Comparison of ENCODE assay signal across 8 cellular contexts in the genomic region with DNA sequence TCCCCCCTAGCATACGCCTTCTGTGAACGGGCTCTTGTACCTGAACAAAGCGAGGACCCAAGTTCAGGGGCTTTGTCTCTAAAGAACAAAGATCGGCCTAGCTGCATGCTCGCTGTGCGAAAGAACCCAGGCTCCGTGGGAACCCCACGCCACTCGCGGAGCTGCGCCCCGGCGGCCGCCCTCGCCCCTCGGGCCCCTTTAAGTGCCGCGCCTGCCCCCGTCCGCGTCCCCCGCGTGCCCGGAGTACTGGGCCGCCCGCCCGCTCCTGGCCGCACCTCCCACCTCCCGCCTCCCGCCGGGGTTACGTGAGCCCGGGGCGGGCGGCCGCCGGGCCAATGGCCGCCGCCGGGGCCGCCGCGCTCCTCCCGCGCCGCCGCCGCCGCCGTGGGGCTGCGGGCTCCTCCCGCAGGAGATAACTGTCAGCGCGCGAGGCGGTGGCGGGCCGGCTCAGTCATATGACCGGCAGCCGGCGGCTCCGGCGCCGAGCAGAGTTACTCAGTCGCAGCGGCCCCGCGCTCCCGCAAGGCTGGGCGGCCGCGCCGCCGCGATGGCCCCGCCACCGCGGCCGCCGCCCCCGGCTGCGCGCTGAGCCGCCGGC. TPM values are rescaled to one million over a fixed set of nuclear protein-coding genes. Genes with fewer than 3 reads are reported as not detected.
DNase-seq lines count a peak whose midpoint lies in the region; ATAC-seq and TF ChIP-seq lines count a peak whose summit lies in the region.

Gene FNIP2, plus strand, starts transcription at position 450 of the 598 bp plus-strand sequence. CDS start 187 bp downstream, outside the sequence.

- H2AFZ ChIP-seq in PC-3 (ENCODE audit: low read length) = peak within 1 kb of the TSS; percentile 86
- H2AFZ ChIP-seq in fibroblast of lung (ENCODE audit: low read length) = peak within 1 kb of the TSS; percentile 81

- no peaks in the 10 kb centered on the region for H3K36me3 ChIP-seq in Caco-2 (ENCODE audit: control insufficient read depth, insufficient read depth, low read length)
- no peaks in the 10 kb centered on the region for H3K36me3 ChIP-seq in PC-3 (ENCODE audit: low read depth, low read length)
- no peaks in the 10 kb centered on the region for H3K36me3 ChIP-seq in fibroblast of lung (ENCODE audit: control insufficient read depth, insufficient read depth, low read length)
- peaks cover 0 to 5% (median 0%) of the 10 kb centered on the region in 3 experiments for H3K36me3 ChIP-seq in naive thymus-derived CD4-positive, alpha-beta T cell (ENCODE audit: control insufficient read depth in 2 of 3, insufficient read depth in 3 of 3, low read length in 3 of 3)

- H3K4me3 ChIP-seq in Caco-2 (ENCODE audit: low read depth, low read length) (peak within 1 kb of the TSS; percentile 90), PC-3 (ENCODE audit: low read length) (peak within 1 kb of the TSS; percentile 96), fibroblast of lung (replicated peaks in 1 of 4; ENCODE audit: control extremely low read depth in 1 of 4, insufficient read depth in 1 of 4, low read depth in 3 of 4, low read length in 4 of 4) (peak within 1 kb of the TSS; percentile 75 to 92 (median 84))
- peak within 1 kb of the TSS; percentile 68 for H3K4me3 ChIP-seq in naive thymus-derived CD4-positive, alpha-beta T cell (ENCODE audit: low read length)

- H3K27ac ChIP-seq in PC-3 (ENCODE audit: low read length) (0 out of 2 replicates have a peak within 1 kb of the TSS, but pooled peaks have one; percentile 10), fibroblast of lung (ENCODE audit: insufficient read depth, low read length) (peak within 1 kb of the TSS; percentile 81)
- H3K27ac ChIP-seq in naive thymus-derived CD4-positive, alpha-beta T cell (ENCODE audit: low read depth, low read length) = peak within 1 kb of the TSS; percentile 80

- H3K4me2 ChIP-seq in PC-3 (ENCODE audit: low read length) = peak within 1 kb of the TSS; percentile 87
- peak within 1 kb of the TSS; percentile 90 for H3K4me2 ChIP-seq in fibroblast of lung (ENCODE audit: extremely low read depth, insufficient read depth, low read length)

- intact Hi-C loops in Caco-2 (cut with micrococcal nuclease; ENCODE audit: unreplicated experiment) = loop anchor here (1.0 to 5.0 kb wide), 6 partner anchors 8 to 83 kb away; partner anchors contain the start of gene PPID
- intact Hi-C loops in PC-3 (cut with micrococcal nuclease) = loop anchor here (5.0 kb wide), 1 partner anchor 36 kb away; no protein-coding TSS in a partner anchor
- intact Hi-C loops in activated T-helper 1 cell treated with anti-CD3 and anti-CD28 coated beads, Interleukin-12 subunit alpha, Interleukin-12 subunit beta, Interleukin-2, Interleukin-4 antibody, amounts not matched to agents 30 ng/mL and 10 ng/mL and 1 ng/mL, durations not matched to agents 14 hours and 24 hours and 36 hours (cut with micrococcal nuclease) = loop anchor here (1.0 to 5.0 kb wide), 9 partner anchors 10 to 438 kb away; partner anchors contain the start of gene ETFDH
- intact Hi-C loops in naive thymus-derived CD4-positive, alpha-beta T cell (cut with micrococcal nuclease) = loop anchor here (1.0 to 2.0 kb wide), 11 partner anchors 10 to 438 kb away; partner anchors contain the start of genes ETFDH (in 2 of the 2), PPID (in 2 of the 2) and RAPGEF2 (in 1 of the 2)

- H3K27ac Mint-ChIP-seq in Caco-2 (ENCODE audit: unreplicated experiment) = peak within 1 kb of the TSS; percentile 73
- H3K27ac Mint-ChIP-seq in activated T-helper 1 cell treated with anti-CD3 and anti-CD28 coated beads, Interleukin-12 subunit alpha, Interleukin-12 subunit beta, Interleukin-2, Interleukin-4 antibody, amounts not matched to agents 30 ng/mL and 10 ng/mL and 1 ng/mL, durations not matched to agents 14 hours and 24 hours and 36 hours = peak within 1 kb of the TSS; percentile 98
- peak within 1 kb of the TSS; percentile 90 to 99 (median 98) for H3K27ac Mint-ChIP-seq in naive thymus-derived CD4-positive, alpha-beta T cell
- peak within 1 kb of the TSS; percentile 85 for H3K27ac Mint-ChIP-seq in stimulated activated memory B cell treated with anti-CD40 and anti-IgM and Interleukin-4, amounts not matched to agents 10 μg/mL and 1 μg/mL and 100 μg/mL, for 72 hours

- no peaks in the 10 kb centered on the region for H3K27me3 Mint-ChIP-seq in Caco-2 (ENCODE audit: insufficient read depth, unreplicated experiment)
- H3K27me3 Mint-ChIP-seq in activated T-helper 1 cell treated with anti-CD3 and anti-CD28 coated beads, Interleukin-12 subunit alpha, Interleukin-12 subunit beta, Interleukin-2, Interleukin-4 antibody, amounts not matched to agents 30 ng/mL and 10 ng/mL and 1 ng/mL, durations not matched to agents 14 hours and 24 hours and 36 hours (ENCODE audit: insufficient read depth) = peaks cover 2% of the 10 kb centered on the region
- H3K27me3 Mint-ChIP-seq in naive thymus-derived CD4-positive, alpha-beta T cell = peaks cover 0 to 5% (median 0%) of the 10 kb centered on the region in 5 donors
- H3K27me3 Mint-ChIP-seq in stimulated activated memory B cell treated with anti-CD40 and anti-IgM and Interleukin-4, amounts not matched to agents 10 μg/mL and 1 μg/mL and 100 μg/mL, for 72 hours = peaks cover 76% of the 10 kb centered on the region

- H3K9me3 Mint-ChIP-seq in Caco-2 (ENCODE audit: unreplicated experiment) = no peaks in the 10 kb centered on the region
- H3K9me3 Mint-ChIP-seq in activated T-helper 1 cell treated with anti-CD3 and anti-CD28 coated beads, Interleukin-12 subunit alpha, Interleukin-12 subunit beta, Interleukin-2, Interleukin-4 antibody, amounts not matched to agents 30 ng/mL and 10 ng/mL and 1 ng/mL, durations not matched to agents 14 hours and 24 hours and 36 hours = no peaks in the 10 kb centered on the region
- peaks cover 0 to 2% (median 0%) of the 10 kb centered on the region in 11 donors for H3K9me3 Mint-ChIP-seq in naive thymus-derived CD4-positive, alpha-beta T cell
- no peaks in the 10 kb centered on the region for H3K9me3 Mint-ChIP-seq in stimulated activated memory B cell treated with anti-CD40 and anti-IgM and Interleukin-4, amounts not matched to agents 10 μg/mL and 1 μg/mL and 100 μg/mL, for 72 hours

- H3K4me3 Mint-ChIP-seq in Caco-2 (ENCODE audit: unreplicated experiment) = peak within 1 kb of the TSS; percentile 95
- H3K4me3 Mint-ChIP-seq in activated T-helper 1 cell treated with anti-CD3 and anti-CD28 coated beads, Interleukin-12 subunit alpha, Interleukin-12 subunit beta, Interleukin-2, Interleukin-4 antibody, amounts not matched to agents 30 ng/mL and 10 ng/mL and 1 ng/mL, durations not matched to agents 14 hours and 24 hours and 36 hours = peak within 1 kb of the TSS; percentile 100
- peak within 1 kb of the TSS; percentile 92 to 100 (median 99) for H3K4me3 Mint-ChIP-seq in naive thymus-derived CD4-positive, alpha-beta T cell
- H3K4me3 Mint-ChIP-seq in stimulated activated memory B cell treated with anti-CD40 and anti-IgM and Interleukin-4, amounts not matched to agents 10 μg/mL and 1 μg/mL and 100 μg/mL, for 72 hours = peak within 1 kb of the TSS; percentile 95

- peaks cover 40% of the 10 kb centered on the region for H3K79me2 ChIP-seq in PC-3 (ENCODE audit: low read length)
- H3K79me2 ChIP-seq in fibroblast of lung (ENCODE audit: control insufficient read depth, insufficient read depth, low read length) = peaks cover 32% of the 10 kb centered on the region

- POLR2A ChIA-PET in Caco-2 (lab: Charles Lee) = interaction anchor here (1.2 kb wide), 1 partner anchor 14 kb away, joined by 5 read pairs; no protein-coding TSS in a partner anchor
- POLR2A ChIA-PET in PC-3 (lab: Charles Lee; ENCODE audit: unreplicated experiment) = no interaction called here
- POLR2A ChIA-PET in naive thymus-derived CD4-positive, alpha-beta T cell (lab: Charles Lee) = interaction anchor here (0.5 to 1.8 kb wide), 4 partner anchors 10 to 393 kb away, joined by 3 to 11 read pairs (median 5); no protein-coding TSS in a partner anchor

- peaks cover 9% of the 10 kb centered on the region for H3K4me1 ChIP-seq in Caco-2
- peaks cover 22% of the 10 kb centered on the region for H3K4me1 ChIP-seq in PC-3 (ENCODE audit: insufficient read depth, low read length)
- no peaks in the 10 kb centered on the region for H3K4me1 ChIP-seq in fibroblast of lung (ENCODE audit: control insufficient read depth, extremely low read depth, insufficient read depth, low read length)
- peaks cover 0 to 8% of the 10 kb centered on the region in 2 donors for H3K4me1 ChIP-seq in naive thymus-derived CD4-positive, alpha-beta T cell (ENCODE audit: control insufficient read depth in 2 of 2, insufficient read depth in 2 of 2, low read length in 2 of 2)

- peaks cover 6% of the 10 kb centered on the region for H3K4me1 Mint-ChIP-seq in Caco-2 (ENCODE audit: low read depth, unreplicated experiment)
- peaks cover 54% of the 10 kb centered on the region for H3K4me1 Mint-ChIP-seq in activated T-helper 1 cell treated with anti-CD3 and anti-CD28 coated beads, Interleukin-12 subunit alpha, Interleukin-12 subunit beta, Interleukin-2, Interleukin-4 antibody, amounts not matched to agents 30 ng/mL and 10 ng/mL and 1 ng/mL, durations not matched to agents 14 hours and 24 hours and 36 hours (ENCODE audit: low read depth)
- H3K4me1 Mint-ChIP-seq in naive thymus-derived CD4-positive, alpha-beta T cell = peaks cover 21 to 52% (median 43%) of the 10 kb centered on the region in 7 donors
- H3K4me1 Mint-ChIP-seq in stimulated activated memory B cell treated with anti-CD40 and anti-IgM and Interleukin-4, amounts not matched to agents 10 μg/mL and 1 μg/mL and 100 μg/mL, for 72 hours = peaks cover 6% of the 10 kb centered on the region

- no peaks in the 10 kb centered on the region for H3K9me2 ChIP-seq in PC-3 (replicated peaks; ENCODE audit: low read length)

- H3K9me3 ChIP-seq in Caco-2 (no peaks in the 10 kb centered on the region), PC-3 (ENCODE audit: low read length) (no peaks in the 10 kb centered on the region), fibroblast of lung (ENCODE audit: control insufficient read depth, insufficient read depth, low read depth, low read length) (no peaks in the 10 kb centered on the region)
- H3K9me3 ChIP-seq in naive thymus-derived CD4-positive, alpha-beta T cell (ENCODE audit: control insufficient read depth in 2 of 3, low read length in 3 of 3) = no peaks in the 10 kb centered on the region

- H4K20me1 ChIP-seq in PC-3 (ENCODE audit: low read length) (no peaks in the 10 kb centered on the region; the same call in 1 of the 2 replicates), fibroblast of lung (ENCODE audit: control insufficient read depth, extremely low read depth, insufficient read depth, low read length) (no peaks in the 10 kb centered on the region)

- H3K36me3 Mint-ChIP-seq in Caco-2 (ENCODE audit: insufficient read depth, unreplicated experiment) = no peaks in the 10 kb centered on the region
- peaks cover 2% of the 10 kb centered on the region for H3K36me3 Mint-ChIP-seq in activated T-helper 1 cell treated with anti-CD3 and anti-CD28 coated beads, Interleukin-12 subunit alpha, Interleukin-12 subunit beta, Interleukin-2, Interleukin-4 antibody, amounts not matched to agents 30 ng/mL and 10 ng/mL and 1 ng/mL, durations not matched to agents 14 hours and 24 hours and 36 hours (ENCODE audit: low read depth)
- H3K36me3 Mint-ChIP-seq in naive thymus-derived CD4-positive, alpha-beta T cell = peaks cover 0 to 2% (median 0%) of the 10 kb centered on the region in 5 donors
- no peaks in the 10 kb centered on the region for H3K36me3 Mint-ChIP-seq in stimulated activated memory B cell treated with anti-CD40 and anti-IgM and Interleukin-4, amounts not matched to agents 10 μg/mL and 1 μg/mL and 100 μg/mL, for 72 hours

- peak; percentile 68 to 85 for DNase-seq in Caco-2
- DNase-seq in GM20000 (ENCODE audit: low spot score) = peak; percentile 93
- peak; percentile 61 for DNase-seq in HT-29 (ENCODE audit: low spot score)
- peak; percentile 64 for DNase-seq in PC-3
- peak; percentile 76 for DNase-seq in activated T-helper 1 cell treated with anti-CD3 and anti-CD28 coated beads, Interleukin-12 subunit alpha, Interleukin-12 subunit beta, Interleukin-2, Interleukin-4 antibody, amounts not matched to agents 30 ng/mL and 10 ng/mL and 1 ng/mL, durations not matched to agents 14 hours and 24 hours and 36 hours (ENCODE audit: low spot score)
- DNase-seq in fibroblast of lung (ENCODE audit: low read depth in 2 of 2) = peak; percentile 70 to 78
- peak; percentile 69 to 83 (median 70) for DNase-seq in naive thymus-derived CD4-positive, alpha-beta T cell

- H3K27me3 ChIP-seq in Caco-2 (replicated peaks; ENCODE audit: control insufficient read depth, insufficient read depth, low read length) (no peaks in the 10 kb centered on the region), PC-3 (ENCODE audit: low read length) (no peaks in the 10 kb centered on the region), fibroblast of lung (ENCODE audit: control insufficient read depth, insufficient read depth, low read length) (no peaks in the 10 kb centered on the region)
- H3K27me3 ChIP-seq in naive thymus-derived CD4-positive, alpha-beta T cell (ENCODE audit: control insufficient read depth in 2 of 2, insufficient read depth in 2 of 2, low read length in 2 of 2) = no peaks in the 10 kb centered on the region

- peak; percentile 84 for ATAC-seq in PC-3
- peak; percentile 90 for ATAC-seq in naive thymus-derived CD4-positive, alpha-beta T cell
- peak; percentile 81 for ATAC-seq in stimulated activated memory B cell treated with anti-CD40 and anti-IgM and Interleukin-4, amounts not matched to agents 10 μg/mL and 1 μg/mL and 100 μg/mL, for 72 hours

- no peaks in the 10 kb centered on the region for H3F3A ChIP-seq in PC-3 (ENCODE audit: low read length, unreplicated experiment)

- CTCF ChIA-PET in Caco-2 (lab: Charles Lee) (interaction anchor here (0.6 kb wide), 1 partner anchor 13 kb away, joined by 4 read pairs; no protein-coding TSS in a partner anchor), PC-3 (lab: Charles Lee) (no interaction called here)
- CTCF ChIA-PET in naive thymus-derived CD4-positive, alpha-beta T cell (lab: Charles Lee) = no interaction called here

- no peak for TF ChIP-seq CTCF in Caco-2 (IDR thresholded peaks at IDR 0.05; ENCODE audit: insufficient read depth in 1 of 2, low read depth in 1 of 2, low read length in 1 of 2, severe bottlenecking in 1 of 2, unreplicated experiment in 1 of 2)
- TF ChIP-seq CTCF in GM20000 (IDR thresholded peaks at IDR 0.05; ENCODE audit: extremely low read depth, missing control alignments) = no peak
- TF ChIP-seq CTCF in PC-3 (conservative IDR thresholded peaks at IDR 0.05; ENCODE audit: low read depth, low read length) = no peak
- TF ChIP-seq CTCF in fibroblast of lung (conservative IDR thresholded peaks at IDR 0.05 in 1 of 2, IDR thresholded peaks at IDR 0.05 in 1 of 2; ENCODE audit: low read depth in 1 of 2, low read length in 2 of 2) = no peak

- H3K9ac ChIP-seq in PC-3 (ENCODE audit: low read length) (peak within 1 kb of the TSS; percentile 73), fibroblast of lung (ENCODE audit: insufficient read depth, low read length) (peak within 1 kb of the TSS; percentile 90)

- BruUV-seq in Caco-2 (replicated peaks; lab: Mats Ljungman, UMichigan) (no TSS peak), PC-3 (replicated peaks; lab: Mats Ljungman, UMichigan) (no TSS peak)

RNA-seq across cellular contexts. Expression of gene FNIP2, which starts in this region (rescaled TPM):
- total RNA-seq in Caco-2 (2022) = 12.4 and 15.8 TPM in 2 replicates
- 13.4 and 15.1 TPM in 2 replicates for total RNA-seq in HT-29 (2014; rRNA removed; shearing (Covaris generic))
- 5.2 and 6.7 TPM in 2 replicates for total RNA-seq in PC-3 (2014; rRNA removed)
- 18.8 and 20.4 TPM in 2 replicates for total RNA-seq in activated T-helper 1 cell treated with anti-CD3 and anti-CD28 coated beads, Interleukin-12 subunit alpha, Interleukin-12 subunit beta, Interleukin-2, Interleukin-4 antibody, amounts not matched to agents 30 ng/mL and 10 ng/mL and 1 ng/mL, durations not matched to agents 14 hours and 24 hours and 36 hours
- total RNA-seq in fibroblast of lung = 16.7 and 36.8 TPM in 2 replicates
- 11.7 and 16.9 TPM in 2 replicates for polyA plus RNA-seq in fibroblast of lung
- polyA plus RNA-seq in fibroblast of lung (2012) = 7.2 and 10.8 TPM in 2 replicates
- polyA minus RNA-seq in fibroblast of lung (ENCODE audit: low replicate concordance) = 12.1 and 14.5 TPM in 2 replicates
- total RNA-seq in naive thymus-derived CD4-positive, alpha-beta T cell = 10 to 100 TPM in 4 of 5 experiments, 1 to 10 TPM in 1; 9.8 to 19.5 (median 11.5) TPM
- 1 to 10 TPM; 2.3 to 3.9 TPM for polyA plus RNA-seq in naive thymus-derived CD4-positive, alpha-beta T cell

Comparison
In these comparisons a context has a peak if more than half of its experiments do, and no peak if none do; other contexts are left out.
1. Peak in every context shown above with its lines: DNase-seq, ATAC-seq, H3K4me3 ChIP-seq and H3K27ac ChIP-seq.
2. H3K27ac ChIP-seq: peak in every context shown above with its lines; median percentile 81 in fibroblast of lung; 80 in naive thymus-derived CD4-positive, alpha-beta T cell; 10 in PC-3.